ENCODE assay signal across 8 cellular contexts in genomic region chr22:41688365-41689211, GRCh38. TPM values are rescaled to one million over a fixed set of nuclear protein-coding genes. Genes with fewer than 3 reads are reported as not detected.
DNase-seq lines count a peak whose midpoint lies in the region; ATAC-seq and TF ChIP-seq lines count a peak whose summit lies in the region.

Gene SNU13, minus strand, starts transcription at chr22:41688867. Its CDS starts 71 bp downstream, at chr22:41688796.

- H3K4me1 Mint-ChIP-seq in activated T-cell treated with anti-CD3 and anti-CD28 coated beads, Interleukin-2, amount 50 U/mL, for 4 hours (ENCODE audit: low read depth): peaks cover 33% of the 10 kb centered on the region

- peak in 1 of 6 experiments; percentile 14 for TF ChIP-seq CTCF in Peyer's patch (IDR thresholded peaks at IDR 0.05)

- peak within 1 kb of the TSS; percentile 99 for H3K4me3 Mint-ChIP-seq in activated T-cell treated with anti-CD3 and anti-CD28 coated beads, Interleukin-2, amount 50 U/mL, for 4 hours

- peaks cover 0 to 4% (median 0%) of the 10 kb centered on the region in 3 donors for H3K36me3 ChIP-seq in Peyer's patch
- H3K36me3 ChIP-seq in esophagus (ENCODE audit: control insufficient read depth in 2 of 2, insufficient read depth in 2 of 2, low read length in 1 of 2): peaks cover 0 to 2% of the 10 kb centered on the region in 2 donors
- H3K36me3 ChIP-seq in muscle layer of colon (ENCODE audit: insufficient read depth, low read length): no peaks in the 10 kb centered on the region

- peaks cover 10% of the 10 kb centered on the region for H3K36me3 Mint-ChIP-seq in activated T-cell treated with anti-CD3 and anti-CD28 coated beads, Interleukin-2, amount 50 U/mL, for 4 hours (ENCODE audit: insufficient read depth)

- ATAC-seq in GM21717 (IDR thresholded peaks at IDR 0.05; ENCODE audit: unreplicated experiment): peak; percentile 78
- ATAC-seq in activated T-cell treated with anti-CD3 and anti-CD28 coated beads, Interleukin-2, amount 50 U/mL, for 4 hours: peak; percentile 97 to 98

- H3K27me3 ChIP-seq in Peyer's patch (no peaks in the 10 kb centered on the region), esophagus (ENCODE audit: control insufficient read depth in 1 of 2, insufficient read depth in 2 of 2, low read length in 2 of 2) (no peaks in the 10 kb centered on the region), muscle layer of colon (ENCODE audit: control insufficient read depth in 1 of 2, insufficient read depth in 2 of 2, low read length in 2 of 2) (no peaks in the 10 kb centered on the region)

- whole genome bisulfite sequencing in esophagus, 2 donors: 1% methylated on average over 62 of the region's 62 CpGs

- DNase-seq in DMS79 (lab: John Stamatoyannopoulos, UW) (peak; percentile 20), KG1 (lab: John Stamatoyannopoulos, UW) (peak; percentile 86), Peyer's patch (peak; percentile 93 to 98 (median 94))
- peak; percentile 88 for DNase-seq in activated T-cell treated with anti-CD3 and anti-CD28 coated beads, Interleukin-2, amount 50 U/mL, for 4 hours
- DNase-seq in stimulated activated CD8-positive, alpha-beta memory T cell treated with anti-CD3 and anti-CD28 coated beads, Interleukin-7, amount 100 ng/mL, for 1 hour (ENCODE audit: low read depth in 2 of 2): peak; percentile 84 to 88

- H3K9me3 ChIP-seq in Peyer's patch: no peaks in the 10 kb centered on the region
- no peaks in the 10 kb centered on the region for H3K9me3 ChIP-seq in esophagus (ENCODE audit: control insufficient read depth in 2 of 2, insufficient read depth in 1 of 2, low read depth in 1 of 2, low read length in 1 of 2)
- no peaks in the 10 kb centered on the region for H3K9me3 ChIP-seq in muscle layer of colon (ENCODE audit: low read length)

- no peaks in the 10 kb centered on the region for H3K9me3 Mint-ChIP-seq in activated T-cell treated with anti-CD3 and anti-CD28 coated beads, Interleukin-2, amount 50 U/mL, for 4 hours

- H3K27ac ChIP-seq in Peyer's patch: peak within 1 kb of the TSS; percentile 91 to 97 (median 94)
- peak within 1 kb of the TSS; percentile 96 for H3K27ac ChIP-seq in esophagus (ENCODE audit: low read depth in 2 of 2, low read length in 1 of 2)
- H3K27ac ChIP-seq in muscle layer of colon (ENCODE audit: low read depth, low read length): peak within 1 kb of the TSS; percentile 87

- H3K9ac ChIP-seq in muscle layer of colon (ENCODE audit: low read length): peak within 1 kb of the TSS; percentile 87

- H3K27me3 Mint-ChIP-seq in activated T-cell treated with anti-CD3 and anti-CD28 coated beads, Interleukin-2, amount 50 U/mL, for 4 hours (ENCODE audit: low read depth): no peaks in the 10 kb centered on the region

- H3K4me3 ChIP-seq in Peyer's patch (peak within 1 kb of the TSS; percentile 59 to 90 (median 76)), esophagus (ENCODE audit: low read depth in 1 of 2, low read length in 2 of 2) (peak within 1 kb of the TSS; percentile 86 to 90), muscle layer of colon (ENCODE audit: low read depth in 1 of 2, low read length in 2 of 2) (peak within 1 kb of the TSS; percentile 82 to 88)

- H3K4me1 ChIP-seq in Peyer's patch (peaks cover 0 to 20% (median 5%) of the 10 kb centered on the region in 4 donors), esophagus (ENCODE audit: control insufficient read depth in 2 of 2, insufficient read depth in 2 of 2, low read length in 1 of 2) (no peaks in the 10 kb centered on the region), muscle layer of colon (ENCODE audit: insufficient read depth, low read length) (peaks cover 8% of the 10 kb centered on the region)

- peak; percentile 80 to 91 for TF ChIP-seq POLR2A in Peyer's patch (IDR thresholded peaks at IDR 0.05)

RNA-seq across cellular contexts. Expression of gene SNU13, which starts in this region (rescaled TPM):
- 10 to 100 TPM; 51.5 to 87.5 (median 58.6) TPM for total RNA-seq in Peyer's patch
- 100 to 1,000 TPM; 372 to 430 (median 428) TPM for total RNA-seq in activated T-cell treated with anti-CD3 and anti-CD28 coated beads, Interleukin-2, amount 50 U/mL, for 4 hours
- 100 to 1,000 TPM in 1 of 2 donors, 10 to 100 TPM in 1; 95.9 to 110 TPM for polyA plus RNA-seq in esophagus

Comparison
In these comparisons a context has a peak if more than half of its experiments do, and no peak if none do; other contexts are left out.
1. Peak in every context shown above with its lines: DNase-seq, ATAC-seq, H3K4me3 ChIP-seq and H3K27ac ChIP-seq.
2. RNA of gene SNU13 (total RNA-seq): 372 to 430 TPM in activated T-cell treated with anti-CD3 and anti-CD28 coated beads, Interleukin-2, amount 50 U/mL, for 4 hours; 51.5 to 87.5 TPM in Peyer's patch; every median in the first group is over 4 times any median in the second.
3. DNase-seq: peak in every context shown above with its lines; median percentile 94 in Peyer's patch; 88 in activated T-cell treated with anti-CD3 and anti-CD28 coated beads, Interleukin-2, amount 50 U/mL, for 4 hours; 86 in KG1; 86 in stimulated activated CD8-positive, alpha-beta memory T cell treated with anti-CD3 and anti-CD28 coated beads, Interleukin-7, amount 100 ng/mL, for 1 hour; 20 in DMS79.